21 cellular contexts compared by ENCODE assay signal in genomic region chr6:143221723-143222122, GRCh38.
"Had no signal": no experiment of that assay in that cellular context is flagged by ENCODE, and none has a peak within 500 bp of the region (broad histone marks: within the 10 kb centered on the region; RNA-seq: fewer than 3 reads in every experiment).

No MANE protein-coding gene starts in this region.

- H3K27me3 ChIP-seq: brain microvascular endothelial cell, hepatocyte, neural progenitor cell, suprapubic skin, transverse colon, vagina had no signal

- H3K27ac ChIP-seq: brain microvascular endothelial cell, neural progenitor cell, suprapubic skin, vagina had no signal

- H3K9ac ChIP-seq: neural progenitor cell had no signal

- H3K36me3 ChIP-seq: brain microvascular endothelial cell, neural progenitor cell, suprapubic skin, transverse colon, vagina had no signal

- ATAC-seq: activated CD4-positive, CD25-positive, alpha-beta regulatory T cell treated with anti-CD3 and anti-CD28 coated beads, Interleukin-2, amount 50 U/mL, for 24 hours; activated T-cell treated with anti-CD3 and anti-CD28 coated beads, Interleukin-2, amount 50 U/mL, for 72 hours; naive thymus-derived CD4-positive, alpha-beta T cell; sciatic nerve had no signal

- DNase-seq: activated CD4-positive, alpha-beta T cell treated with anti-CD3 and anti-CD28 coated beads, Interleukin-2, amount 50 U/mL, for 1 hour; activated CD8-positive, alpha-beta memory T cell treated with anti-CD3 and anti-CD28 coated beads for 24 hours; activated CD8-positive, alpha-beta memory T cell treated with anti-CD3 and anti-CD28 coated beads, Interleukin-2, amount 50 U/mL, for 48 hours; activated effector memory CD4-positive, alpha-beta T cell treated with anti-CD3 and anti-CD28 coated beads, Interleukin-2, amount 50 U/mL, for 16 hours; activated naive CD4-positive, alpha-beta T cell treated with anti-CD3 and anti-CD28 coated beads, Interleukin-2, amount 50 U/mL, for 16 hours; activated T-cell treated with anti-CD3 and anti-CD28 coated beads, Interleukin-2, amount 50 U/mL, for 72 hours; aorta; brain microvascular endothelial cell; effector CD4-positive, alpha-beta T cell; islet precursor cell; naive thymus-derived CD4-positive, alpha-beta T cell; stimulated activated naive CD4-positive, alpha-beta T cell treated with Interleukin-2 at 50 U/mL for 16 hours; transverse colon had no signal

- H3K4me1 Mint-ChIP-seq: neural progenitor cell had no signal

- H3K9me3 Mint-ChIP-seq: activated T-cell treated with anti-CD3 and anti-CD28 coated beads, Interleukin-2, amount 50 U/mL, for 72 hours; neural progenitor cell had no signal

- H3K4me3 ChIP-seq: hepatocyte, neural progenitor cell, suprapubic skin, transverse colon, vagina had no signal

- H3K9me3 ChIP-seq: suprapubic skin, transverse colon, vagina had no signal

- H3K4me1 ChIP-seq: neural progenitor cell, vagina had no signal

- H3K27me3 Mint-ChIP-seq: naive thymus-derived CD4-positive, alpha-beta T cell; progenitor cell of endocrine pancreas had no signal

- H3K4me3 Mint-ChIP-seq: activated T-cell treated with anti-CD3 and anti-CD28 coated beads, Interleukin-2, amount 50 U/mL, for 72 hours; naive thymus-derived CD4-positive, alpha-beta T cell; neural progenitor cell; T-helper 1 cell treated with Interleukin-12 subunit alpha and Interleukin-12 subunit beta and Interleukin-4 antibody, amounts not matched to agents 30 μg/mL and 1 μg/mL, for 36 hours had no signal

- H3K36me3 Mint-ChIP-seq: neural progenitor cell had no signal

- H3K27ac Mint-ChIP-seq: activated T-cell treated with anti-CD3 and anti-CD28 coated beads, Interleukin-2, amount 50 U/mL, for 72 hours; naive thymus-derived CD4-positive, alpha-beta T cell; progenitor cell of endocrine pancreas; T-helper 1 cell treated with Interleukin-12 subunit alpha and Interleukin-12 subunit beta and Interleukin-4 antibody, amounts not matched to agents 30 μg/mL and 1 μg/mL, for 36 hours had no signal
